20 cellular contexts compared by ENCODE assay signal in the genomic region with DNA sequence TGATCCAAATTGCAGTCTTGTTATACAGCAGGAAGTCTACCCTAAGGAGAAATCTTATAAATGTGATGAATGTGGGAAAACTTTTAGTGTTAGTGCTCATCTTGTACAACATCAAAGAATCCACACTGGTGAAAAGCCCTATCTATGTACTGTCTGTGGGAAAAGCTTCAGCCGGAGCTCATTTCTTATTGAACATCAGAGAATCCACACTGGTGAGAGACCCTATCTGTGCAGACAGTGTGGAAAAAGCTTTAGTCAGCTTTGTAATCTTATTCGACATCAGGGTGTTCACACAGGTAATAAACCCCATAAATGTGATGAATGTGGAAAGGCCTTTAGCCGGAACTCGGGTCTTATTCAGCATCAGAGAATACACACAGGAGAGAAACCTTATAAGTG. TPM values are rescaled to one million over a fixed set of nuclear protein-coding genes. Genes with fewer than 3 reads are reported as not detected.
A peak's percentile ranks its signal among the peaks of the same experiment; 100 is the strongest.
DNase-seq lines count a peak whose midpoint lies in the region; ATAC-seq and TF ChIP-seq lines count a peak whose summit lies in the region.
"Had no signal": no experiment of that assay in that cellular context is flagged by ENCODE, and none has a peak within 500 bp of the region (broad histone marks: within the 10 kb centered on the region; RNA-seq: fewer than 3 reads in every experiment).

No MANE protein-coding gene starts in this region.

- peak in 3 of 4 donors; percentile 40 to 46 (median 44) for ATAC-seq in psoas muscle
- no peak for ATAC-seq in GM19035 (IDR thresholded peaks at IDR 0.05; ENCODE audit: unreplicated experiment)
- ATAC-seq: stimulated activated effector memory CD8-positive, alpha-beta T cell treated with anti-CD3 and anti-CD28 coated beads, Interleukin-12 subunit alpha, Interleukin-12 subunit beta, amount 100 ng/mL, for 72 hours had no signal

- no peaks in the 10 kb centered on the region for H3K4me1 ChIP-seq in HEK293 (ENCODE audit: control insufficient read depth, insufficient read depth, low read length)
- H3K4me1 ChIP-seq in psoas muscle = no peaks in the 10 kb centered on the region
- H3K4me1 ChIP-seq: ascending aorta, thyroid gland had no signal

- peak overlapping the region; percentile 78 for H3K4me3 Mint-ChIP-seq in endothelial cell (ENCODE audit: unreplicated experiment)
- H3K4me3 Mint-ChIP-seq: stimulated activated effector memory CD8-positive, alpha-beta T cell treated with anti-CD3 and anti-CD28 coated beads, Interleukin-12 subunit alpha, Interleukin-12 subunit beta, amount 100 ng/mL, for 72 hours had no signal

- 97 to 99% (median 98%) methylated on average over 4 of the region's 4 CpGs for WGBS in psoas muscle, 3 donors

- peak; percentile 15 for DNase-seq in NCI-H2171 treated with DMSO at 0.1 percent for 48 hours (lab: John Stamatoyannopoulos, UW)
- DNase-seq in NCI-H2171 (lab: John Stamatoyannopoulos, UW) = no peak
- DNase-seq in endothelial cell (ENCODE audit: low spot score) = no peak
- no peak for DNase-seq in psoas muscle
- DNase-seq in stimulated activated CD4-positive, alpha-beta T cell treated with anti-CD3 and anti-CD28 coated beads, Interleukin-2, amount 100 ng/mL, for 48 hours = no peak
- DNase-seq in D341Med (ENCODE audit: low spot score) = no peak
- DNase-seq: activated CD4-positive, alpha-beta T cell treated with anti-CD3 and anti-CD28 coated beads, Interleukin-2, amount 50 U/mL, for 4 hours; activated naive CD4-positive, alpha-beta T cell; midbrain; NCI-H2227 treated with DMSO at 0.1 percent for 48 hours; nucleus accumbens; T-helper 1 cell; thyroid gland had no signal

- CTCF ChIA-PET in HEK293 (lab: Yijun Ruan, JAX) = interaction anchor here (1.1 kb wide), 1 partner anchor 50 kb away, joined by 4 read pairs; no protein-coding TSS in a partner anchor

- no peaks in the 10 kb centered on the region for H3K27me3 ChIP-seq in psoas muscle (ENCODE audit: insufficient read depth in 3 of 3, low read length in 2 of 3)
- H3K27me3 ChIP-seq: ascending aorta, thyroid gland had no signal

- H3K27me3 Mint-ChIP-seq in endothelial cell (ENCODE audit: unreplicated experiment) = peaks cover 8% of the 10 kb centered on the region

- H3K4me3 ChIP-seq in HEK293 (ENCODE audit: low read depth, low read length) = no peak overlapping the region
- no peak overlapping the region for H3K4me3 ChIP-seq in psoas muscle
- H3K4me3 ChIP-seq: ascending aorta, thyroid gland had no signal

- H3K4me1 Mint-ChIP-seq in endothelial cell (ENCODE audit: unreplicated experiment) = no peaks in the 10 kb centered on the region
- H3K4me1 Mint-ChIP-seq: stimulated activated effector memory CD8-positive, alpha-beta T cell treated with anti-CD3 and anti-CD28 coated beads, Interleukin-12 subunit alpha, Interleukin-12 subunit beta, amount 100 ng/mL, for 72 hours had no signal

- no peaks in the 10 kb centered on the region for H3K9me3 ChIP-seq in HEK293 (ENCODE audit: control insufficient read depth, insufficient read depth, low read depth, low read length)
- H3K9me3 ChIP-seq in psoas muscle = peaks cover 99% of the 10 kb centered on the region

- no peak for TF ChIP-seq CTCF in HEK293 (tag by site-specific recombination; IDR thresholded peaks at IDR 0.05)
- no peak for TF ChIP-seq CTCF in endothelial cell (IDR thresholded peaks at IDR 0.05; ENCODE audit: unreplicated experiment)
- no peak for TF ChIP-seq CTCF in psoas muscle (IDR thresholded peaks at IDR 0.05)

- H3K36me3 Mint-ChIP-seq in endothelial cell (ENCODE audit: low read depth, unreplicated experiment) = peaks cover 72% of the 10 kb centered on the region

- H3K9me3 Mint-ChIP-seq in endothelial cell (ENCODE audit: unreplicated experiment) = peaks cover 44% of the 10 kb centered on the region

- H3K27ac ChIP-seq in HEK293 (ENCODE audit: extremely low read depth, low read depth, low read length) (no peak overlapping the region), psoas muscle (no peak overlapping the region)
- H3K27ac ChIP-seq: ascending aorta, thyroid gland, VCaP had no signal

- H3K27ac Mint-ChIP-seq in endothelial cell (ENCODE audit: unreplicated experiment) = no peak overlapping the region
- H3K27ac Mint-ChIP-seq: stimulated activated effector memory CD8-positive, alpha-beta T cell treated with anti-CD3 and anti-CD28 coated beads, Interleukin-12 subunit alpha, Interleukin-12 subunit beta, amount 100 ng/mL, for 72 hours had no signal

- POLR2A ChIA-PET in HEK293 (lab: Yijun Ruan, JAX) = interaction anchor here (1.3 to 1.6 kb wide), 2 partner anchors 10 to 17 kb away, joined by 3 to 10 read pairs; a partner anchor contains a TSS

- intact Hi-C loops in psoas muscle (cut with DNase I) = no loop called here

- peaks cover 15 to 54% of the 10 kb centered on the region in 2 experiments for H3K36me3 ChIP-seq in HEK293 (ENCODE audit: control insufficient read depth in 2 of 2, insufficient read depth in 1 of 2, low read length in 2 of 2)
- H3K36me3 ChIP-seq in psoas muscle (ENCODE audit: insufficient read depth in 1 of 2, low read depth in 1 of 2) = peaks cover 34 to 54% of the 10 kb centered on the region in 2 donors

TF ChIP-seq in HEK293, 187 proteins besides CTCF, POLR2A, EP300 and RAD21:
- TF ChIP-seq, protein P1, sequence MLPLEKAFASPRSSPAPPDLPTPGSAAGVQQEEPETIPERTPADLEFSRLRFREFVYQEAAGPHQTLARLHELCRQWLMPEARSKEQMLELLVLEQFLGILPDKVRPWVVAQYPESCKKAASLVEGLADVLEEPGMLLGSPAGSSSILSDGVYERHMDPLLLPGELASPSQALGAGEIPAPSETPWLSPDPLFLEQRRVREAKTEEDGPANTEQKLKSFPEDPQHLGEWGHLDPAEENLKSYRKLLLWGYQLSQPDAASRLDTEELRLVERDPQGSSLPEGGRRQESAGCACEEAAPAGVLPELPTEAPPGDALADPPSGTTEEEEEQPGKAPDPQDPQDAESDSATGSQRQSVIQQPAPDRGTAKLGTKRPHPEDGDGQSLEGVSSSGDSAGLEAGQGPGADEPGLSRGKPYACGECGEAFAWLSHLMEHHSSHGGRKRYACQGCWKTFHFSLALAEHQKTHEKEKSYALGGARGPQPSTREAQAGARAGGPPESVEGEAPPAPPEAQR (tag by site-specific recombination; IDR thresholded peaks at IDR 0.05) = no peak
- TF ChIP-seq SETDB1 (IDR thresholded peaks at IDR 0.05; ENCODE audit: insufficient read length, low read length) (peak; percentile 99), ZNF221 (tag by site-specific recombination; IDR thresholded peaks at IDR 0.05; ENCODE audit: borderline replicate concordance) (no peak)

RNA-seq across cellular contexts. Expression of a gene that starts 10.4 kb away (rescaled TPM):
- total RNA-seq in endothelial cell (ENCODE audit: unreplicated experiment) (31.0 TPM), psoas muscle (10 to 100 TPM in 3 of 4 donors, 1 to 10 TPM in 1; 7.8 to 31.3 (median 12.2) TPM)
- polyA plus RNA-seq in psoas muscle = 10 to 100 TPM in 1 of 3 donors, 1 to 10 TPM in 2; 6.1 to 13.2 (median 7.4) TPM

RNA-seq across cellular contexts. Expression of a gene that starts 10.7 kb away (rescaled TPM):
- total RNA-seq in endothelial cell (ENCODE audit: unreplicated experiment) = 11.1 TPM
- 10 to 100 TPM; 11.0 to 15.2 (median 12.0) TPM for total RNA-seq in psoas muscle
- polyA plus RNA-seq in psoas muscle = 10 to 100 TPM in 2 of 3 donors, 1 to 10 TPM in 1; 8.6 to 19.9 (median 14.1) TPM

RNA-seq across cellular contexts. Expression of a gene that starts 24.3 kb away (rescaled TPM):
- total RNA-seq in endothelial cell (ENCODE audit: unreplicated experiment) (not detected), psoas muscle (under 1 TPM; 0.15 to 0.71 (median 0.25) TPM)
- polyA plus RNA-seq in psoas muscle = under 1 TPM; 0.08 to 0.31 (median 0.08) TPM
- total RNA-seq: HT1080, thyroid gland had no signal

RNA-seq across cellular contexts. Expression of a gene that starts 26.5 kb away (rescaled TPM):
- total RNA-seq in endothelial cell (ENCODE audit: unreplicated experiment) (0.31 TPM), psoas muscle (under 1 TPM in 2 of 4 donors, not detected in 2; 0.26 to 0.82 TPM)
- polyA plus RNA-seq in psoas muscle = 1 to 10 TPM in 1 of 3 donors, under 1 TPM in 2; 0.30 to 4.3 (median 0.48) TPM
- total RNA-seq: frontal cortex, HT1080, thyroid gland had no signal
